1 cellular context compared by ENCODE assay signal in the genomic region with DNA sequence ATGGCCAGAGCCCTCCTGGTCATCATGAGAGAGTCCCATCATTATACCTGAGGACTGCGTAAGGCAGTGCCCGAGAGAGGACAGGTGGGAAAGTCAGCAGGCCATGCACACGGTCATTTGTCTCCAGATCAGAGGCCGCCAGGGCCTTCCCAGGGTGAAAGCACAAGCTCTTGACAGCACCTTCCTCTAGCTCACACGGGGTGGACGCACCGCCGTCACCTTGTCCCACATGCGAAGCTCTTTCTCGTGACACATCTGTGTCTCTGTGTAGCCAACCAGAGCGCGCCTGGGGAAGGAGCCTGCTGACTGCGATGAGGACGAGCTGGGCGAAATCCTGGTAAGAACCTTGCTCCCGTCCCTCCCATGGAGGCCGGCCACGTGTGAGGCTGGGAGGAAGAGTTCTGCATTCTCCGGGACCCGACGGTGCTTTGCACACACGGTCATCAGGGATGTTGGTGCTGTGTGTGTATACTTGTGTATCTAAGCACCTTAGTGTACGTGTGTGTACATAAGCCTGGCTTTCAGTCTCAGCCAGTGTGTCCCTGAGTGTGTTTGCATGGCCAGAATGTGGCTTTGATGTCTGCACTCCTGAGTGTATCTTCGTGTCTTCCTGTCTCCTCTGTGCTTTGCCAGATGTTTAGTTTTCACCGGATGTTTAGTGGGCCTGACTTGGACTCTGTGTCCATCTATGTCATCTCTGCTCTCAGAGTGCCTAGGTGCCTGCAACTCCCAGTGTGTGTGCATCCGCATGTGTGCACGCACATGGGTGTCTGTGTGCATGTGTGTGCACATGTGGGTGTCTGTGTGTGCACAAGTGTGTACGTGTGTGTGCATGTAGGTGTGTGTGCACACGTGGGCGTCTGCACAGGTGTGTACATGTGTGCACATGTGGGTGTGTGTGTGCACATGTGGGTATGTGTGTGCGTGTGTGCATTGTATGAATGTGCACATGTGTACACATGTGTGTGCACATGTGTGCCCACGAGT.
TF ChIP-seq lines count a peak whose summit lies in the region.

No MANE protein-coding gene starts in this region.

TF ChIP-seq in HepG2, 621 proteins besides CTCF, POLR2A, EP300 and RAD21 (continued from another document and continues in another):
- TF ChIP-seq, protein P1, sequence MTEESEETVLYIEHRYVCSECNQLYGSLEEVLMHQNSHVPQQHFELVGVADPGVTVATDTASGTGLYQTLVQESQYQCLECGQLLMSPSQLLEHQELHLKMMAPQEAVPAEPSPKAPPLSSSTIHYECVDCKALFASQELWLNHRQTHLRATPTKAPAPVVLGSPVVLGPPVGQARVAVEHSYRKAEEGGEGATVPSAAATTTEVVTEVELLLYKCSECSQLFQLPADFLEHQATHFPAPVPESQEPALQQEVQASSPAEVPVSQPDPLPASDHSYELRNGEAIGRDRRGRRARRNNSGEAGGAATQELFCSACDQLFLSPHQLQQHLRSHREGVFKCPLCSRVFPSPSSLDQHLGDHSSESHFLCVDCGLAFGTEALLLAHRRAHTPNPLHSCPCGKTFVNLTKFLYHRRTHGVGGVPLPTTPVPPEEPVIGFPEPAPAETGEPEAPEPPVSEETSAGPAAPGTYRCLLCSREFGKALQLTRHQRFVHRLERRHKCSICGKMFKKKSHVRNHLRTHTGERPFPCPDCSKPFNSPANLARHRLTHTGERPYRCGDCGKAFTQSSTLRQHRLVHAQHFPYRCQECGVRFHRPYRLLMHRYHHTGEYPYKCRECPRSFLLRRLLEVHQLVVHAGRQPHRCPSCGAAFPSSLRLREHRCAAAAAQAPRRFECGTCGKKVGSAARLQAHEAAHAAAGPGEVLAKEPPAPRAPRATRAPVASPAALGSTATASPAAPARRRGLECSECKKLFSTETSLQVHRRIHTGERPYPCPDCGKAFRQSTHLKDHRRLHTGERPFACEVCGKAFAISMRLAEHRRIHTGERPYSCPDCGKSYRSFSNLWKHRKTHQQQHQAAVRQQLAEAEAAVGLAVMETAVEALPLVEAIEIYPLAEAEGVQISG (CRISPR knock-in tag; IDR thresholded peaks at IDR 0.05), result peak; percentile 55; the same call in 1 of the 2 replicates
- TF ChIP-seq MED1 (CRISPR knock-in tag; IDR thresholded peaks at IDR 0.05) (peak; percentile 91), ZFP37 (CRISPR knock-in tag; IDR thresholded peaks at IDR 0.05; ENCODE audit: borderline replicate concordance) (peak; percentile 41; the same call in 1 of the 2 replicates), SKI (IDR thresholded peaks at IDR 0.05; ENCODE audit: partially characterized antibody) (peak; percentile 68), CENPX (CRISPR knock-in tag; IDR thresholded peaks at IDR 0.05) (no peak), ARNTL (CRISPR knock-in tag; IDR thresholded peaks at IDR 0.05) (peak; percentile 58), NFE2 (CRISPR knock-in tag; IDR thresholded peaks at IDR 0.05) (no peak), BCL6 (CRISPR knock-in tag; IDR thresholded peaks at IDR 0.05) (0 out of 2 replicates have a peak, but pooled peaks have one; percentile 23), GFI1 (CRISPR knock-in tag; IDR thresholded peaks at IDR 0.05; ENCODE audit: borderline replicate concordance) (peak; percentile 40; the same call in 1 of the 2 replicates), ZSCAN12 (CRISPR knock-in tag; IDR thresholded peaks at IDR 0.05) (no peak), WIZ (CRISPR knock-in tag; IDR thresholded peaks at IDR 0.05) (no peak), ZNF792 (CRISPR knock-in tag; IDR thresholded peaks at IDR 0.05) (peak; percentile 50; the same call in 1 of the 2 replicates), ETV5 (CRISPR knock-in tag; IDR thresholded peaks at IDR 0.05; ENCODE audit: borderline replicate concordance) (peak; percentile 96), REL (CRISPR knock-in tag; conservative IDR thresholded peaks at IDR 0.05) (no peak), CHD2 (IDR thresholded peaks at IDR 0.05; ENCODE audit: low read depth, low read length) (no peak), NR2F1 (CRISPR knock-in tag; IDR thresholded peaks at IDR 0.05) (no peak), ZBTB42 (CRISPR knock-in tag; IDR thresholded peaks at IDR 0.05) (no peak), PHF5A (CRISPR knock-in tag; IDR thresholded peaks at IDR 0.05; ENCODE audit: low read depth, unreplicated experiment) (no peak), GATA4 (IDR thresholded peaks at IDR 0.05; ENCODE audit: borderline replicate concordance, low read depth) (no peak), HDAC6 (IDR thresholded peaks at IDR 0.05; ENCODE audit: low read depth, low read length) (no peak), ZFP82 (CRISPR knock-in tag; IDR thresholded peaks at IDR 0.05; ENCODE audit: borderline replicate concordance) (no peak), ZNF17 (CRISPR knock-in tag; IDR thresholded peaks at IDR 0.05) (no peak), ZNF652 (CRISPR knock-in tag; IDR thresholded peaks at IDR 0.05; ENCODE audit: borderline replicate concordance, low read depth) (0 out of 2 replicates have a peak, but pooled peaks have one; percentile 18), ZNF556 (CRISPR knock-in tag; IDR thresholded peaks at IDR 0.05; ENCODE audit: borderline replicate concordance) (peak; percentile 38; the same call in 1 of the 2 replicates), TCF7 (IDR thresholded peaks at IDR 0.05; ENCODE audit: low read depth) (peak; percentile 90), HOXD1 (CRISPR knock-in tag; IDR thresholded peaks at IDR 0.05) (no peak), KDM4B (CRISPR knock-in tag; IDR thresholded peaks at IDR 0.05) (no peak), ZKSCAN1 (IDR thresholded peaks at IDR 0.05; ENCODE audit: low read length) (0 out of 2 replicates have a peak, but pooled peaks have one; percentile 43)
- TF ChIP-seq, protein P2, sequence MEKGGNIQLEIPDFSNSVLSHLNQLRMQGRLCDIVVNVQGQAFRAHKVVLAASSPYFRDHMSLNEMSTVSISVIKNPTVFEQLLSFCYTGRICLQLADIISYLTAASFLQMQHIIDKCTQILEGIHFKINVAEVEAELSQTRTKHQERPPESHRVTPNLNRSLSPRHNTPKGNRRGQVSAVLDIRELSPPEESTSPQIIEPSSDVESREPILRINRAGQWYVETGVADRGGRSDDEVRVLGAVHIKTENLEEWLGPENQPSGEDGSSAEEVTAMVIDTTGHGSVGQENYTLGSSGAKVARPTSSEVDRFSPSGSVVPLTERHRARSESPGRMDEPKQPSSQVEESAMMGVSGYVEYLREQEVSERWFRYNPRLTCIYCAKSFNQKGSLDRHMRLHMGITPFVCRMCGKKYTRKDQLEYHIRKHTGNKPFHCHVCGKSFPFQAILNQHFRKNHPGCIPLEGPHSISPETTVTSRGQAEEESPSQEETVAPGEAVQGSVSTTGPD (CRISPR knock-in tag; IDR thresholded peaks at IDR 0.05), result no peak
- TF ChIP-seq, protein P3, sequence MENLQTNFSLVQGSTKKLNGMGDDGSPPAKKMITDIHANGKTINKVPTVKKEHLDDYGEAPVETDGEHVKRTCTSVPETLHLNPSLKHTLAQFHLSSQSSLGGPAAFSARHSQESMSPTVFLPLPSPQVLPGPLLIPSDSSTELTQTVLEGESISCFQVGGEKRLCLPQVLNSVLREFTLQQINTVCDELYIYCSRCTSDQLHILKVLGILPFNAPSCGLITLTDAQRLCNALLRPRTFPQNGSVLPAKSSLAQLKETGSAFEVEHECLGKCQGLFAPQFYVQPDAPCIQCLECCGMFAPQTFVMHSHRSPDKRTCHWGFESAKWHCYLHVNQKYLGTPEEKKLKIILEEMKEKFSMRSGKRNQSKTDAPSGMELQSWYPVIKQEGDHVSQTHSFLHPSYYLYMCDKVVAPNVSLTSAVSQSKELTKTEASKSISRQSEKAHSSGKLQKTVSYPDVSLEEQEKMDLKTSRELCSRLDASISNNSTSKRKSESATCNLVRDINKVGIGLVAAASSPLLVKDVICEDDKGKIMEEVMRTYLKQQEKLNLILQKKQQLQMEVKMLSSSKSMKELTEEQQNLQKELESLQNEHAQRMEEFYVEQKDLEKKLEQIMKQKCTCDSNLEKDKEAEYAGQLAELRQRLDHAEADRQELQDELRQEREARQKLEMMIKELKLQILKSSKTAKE (CRISPR knock-in tag; IDR thresholded peaks at IDR 0.05; ENCODE audit: borderline replicate concordance), result peak; percentile 87; the same call in 1 of the 2 replicates
- TF ChIP-seq, protein P4, sequence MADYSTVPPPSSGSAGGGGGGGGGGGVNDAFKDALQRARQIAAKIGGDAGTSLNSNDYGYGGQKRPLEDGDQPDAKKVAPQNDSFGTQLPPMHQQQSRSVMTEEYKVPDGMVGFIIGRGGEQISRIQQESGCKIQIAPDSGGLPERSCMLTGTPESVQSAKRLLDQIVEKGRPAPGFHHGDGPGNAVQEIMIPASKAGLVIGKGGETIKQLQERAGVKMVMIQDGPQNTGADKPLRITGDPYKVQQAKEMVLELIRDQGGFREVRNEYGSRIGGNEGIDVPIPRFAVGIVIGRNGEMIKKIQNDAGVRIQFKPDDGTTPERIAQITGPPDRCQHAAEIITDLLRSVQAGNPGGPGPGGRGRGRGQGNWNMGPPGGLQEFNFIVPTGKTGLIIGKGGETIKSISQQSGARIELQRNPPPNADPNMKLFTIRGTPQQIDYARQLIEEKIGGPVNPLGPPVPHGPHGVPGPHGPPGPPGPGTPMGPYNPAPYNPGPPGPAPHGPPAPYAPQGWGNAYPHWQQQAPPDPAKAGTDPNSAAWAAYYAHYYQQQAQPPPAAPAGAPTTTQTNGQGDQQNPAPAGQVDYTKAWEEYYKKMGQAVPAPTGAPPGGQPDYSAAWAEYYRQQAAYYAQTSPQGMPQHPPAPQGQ (CRISPR knock-in tag; IDR thresholded peaks at IDR 0.05; ENCODE audit: borderline replicate concordance), result no peak
- TF ChIP-seq, protein P5, sequence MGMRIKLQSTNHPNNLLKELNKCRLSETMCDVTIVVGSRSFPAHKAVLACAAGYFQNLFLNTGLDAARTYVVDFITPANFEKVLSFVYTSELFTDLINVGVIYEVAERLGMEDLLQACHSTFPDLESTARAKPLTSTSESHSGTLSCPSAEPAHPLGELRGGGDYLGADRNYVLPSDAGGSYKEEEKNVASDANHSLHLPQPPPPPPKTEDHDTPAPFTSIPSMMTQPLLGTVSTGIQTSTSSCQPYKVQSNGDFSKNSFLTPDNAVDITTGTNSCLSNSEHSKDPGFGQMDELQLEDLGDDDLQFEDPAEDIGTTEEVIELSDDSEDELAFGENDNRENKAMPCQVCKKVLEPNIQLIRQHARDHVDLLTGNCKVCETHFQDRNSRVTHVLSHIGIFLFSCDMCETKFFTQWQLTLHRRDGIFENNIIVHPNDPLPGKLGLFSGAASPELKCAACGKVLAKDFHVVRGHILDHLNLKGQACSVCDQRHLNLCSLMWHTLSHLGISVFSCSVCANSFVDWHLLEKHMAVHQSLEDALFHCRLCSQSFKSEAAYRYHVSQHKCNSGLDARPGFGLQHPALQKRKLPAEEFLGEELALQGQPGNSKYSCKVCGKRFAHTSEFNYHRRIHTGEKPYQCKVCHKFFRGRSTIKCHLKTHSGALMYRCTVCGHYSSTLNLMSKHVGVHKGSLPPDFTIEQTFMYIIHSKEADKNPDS (CRISPR knock-in tag; IDR thresholded peaks at IDR 0.05), result no peak
- TF ChIP-seq, protein P6, sequence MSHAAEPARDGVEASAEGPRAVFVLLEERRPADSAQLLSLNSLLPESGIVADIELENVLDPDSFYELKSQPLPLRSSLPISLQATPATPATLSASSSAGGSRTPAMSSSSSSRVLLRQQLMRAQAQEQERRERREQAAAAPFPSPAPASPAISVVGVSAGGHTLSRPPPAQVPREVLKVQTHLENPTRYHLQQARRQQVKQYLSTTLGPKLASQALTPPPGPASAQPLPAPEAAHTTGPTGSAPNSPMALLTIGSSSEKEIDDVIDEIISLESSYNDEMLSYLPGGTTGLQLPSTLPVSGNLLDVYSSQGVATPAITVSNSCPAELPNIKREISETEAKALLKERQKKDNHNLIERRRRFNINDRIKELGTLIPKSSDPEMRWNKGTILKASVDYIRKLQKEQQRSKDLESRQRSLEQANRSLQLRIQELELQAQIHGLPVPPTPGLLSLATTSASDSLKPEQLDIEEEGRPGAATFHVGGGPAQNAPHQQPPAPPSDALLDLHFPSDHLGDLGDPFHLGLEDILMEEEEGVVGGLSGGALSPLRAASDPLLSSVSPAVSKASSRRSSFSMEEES (CRISPR knock-in tag; IDR thresholded peaks at IDR 0.05), result no peak
- TF ChIP-seq, protein P7, sequence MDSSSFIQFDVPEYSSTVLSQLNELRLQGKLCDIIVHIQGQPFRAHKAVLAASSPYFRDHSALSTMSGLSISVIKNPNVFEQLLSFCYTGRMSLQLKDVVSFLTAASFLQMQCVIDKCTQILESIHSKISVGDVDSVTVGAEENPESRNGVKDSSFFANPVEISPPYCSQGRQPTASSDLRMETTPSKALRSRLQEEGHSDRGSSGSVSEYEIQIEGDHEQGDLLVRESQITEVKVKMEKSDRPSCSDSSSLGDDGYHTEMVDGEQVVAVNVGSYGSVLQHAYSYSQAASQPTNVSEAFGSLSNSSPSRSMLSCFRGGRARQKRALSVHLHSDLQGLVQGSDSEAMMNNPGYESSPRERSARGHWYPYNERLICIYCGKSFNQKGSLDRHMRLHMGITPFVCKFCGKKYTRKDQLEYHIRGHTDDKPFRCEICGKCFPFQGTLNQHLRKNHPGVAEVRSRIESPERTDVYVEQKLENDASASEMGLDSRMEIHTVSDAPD (CRISPR knock-in tag; IDR thresholded peaks at IDR 0.05), result no peak
- TF ChIP-seq, protein P8, sequence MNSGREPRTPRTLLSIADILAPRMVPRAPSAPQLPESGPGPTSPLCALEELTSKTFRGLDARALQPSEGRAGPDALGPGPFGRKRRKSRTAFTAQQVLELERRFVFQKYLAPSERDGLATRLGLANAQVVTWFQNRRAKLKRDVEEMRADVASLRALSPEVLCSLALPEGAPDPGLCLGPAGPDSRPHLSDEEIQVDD (CRISPR knock-in tag; IDR thresholded peaks at IDR 0.05; ENCODE audit: borderline replicate concordance), result no peak
- TF ChIP-seq, protein P9, sequence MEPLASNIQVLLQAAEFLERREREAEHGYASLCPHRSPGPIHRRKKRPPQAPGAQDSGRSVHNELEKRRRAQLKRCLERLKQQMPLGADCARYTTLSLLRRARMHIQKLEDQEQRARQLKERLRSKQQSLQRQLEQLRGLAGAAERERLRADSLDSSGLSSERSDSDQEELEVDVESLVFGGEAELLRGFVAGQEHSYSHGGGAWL (CRISPR knock-in tag; IDR thresholded peaks at IDR 0.05), result 0 out of 2 replicates have a peak, but pooled peaks have one; percentile 20
- TF ChIP-seq, protein P10, sequence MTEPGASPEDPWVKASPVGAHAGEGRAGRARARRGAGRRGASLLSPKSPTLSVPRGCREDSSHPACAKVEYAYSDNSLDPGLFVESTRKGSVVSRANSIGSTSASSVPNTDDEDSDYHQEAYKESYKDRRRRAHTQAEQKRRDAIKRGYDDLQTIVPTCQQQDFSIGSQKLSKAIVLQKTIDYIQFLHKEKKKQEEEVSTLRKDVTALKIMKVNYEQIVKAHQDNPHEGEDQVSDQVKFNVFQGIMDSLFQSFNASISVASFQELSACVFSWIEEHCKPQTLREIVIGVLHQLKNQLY (CRISPR knock-in tag; IDR thresholded peaks at IDR 0.05), result 0 out of 2 replicates have a peak, but pooled peaks have one; percentile 20
- TF ChIP-seq, protein P11, sequence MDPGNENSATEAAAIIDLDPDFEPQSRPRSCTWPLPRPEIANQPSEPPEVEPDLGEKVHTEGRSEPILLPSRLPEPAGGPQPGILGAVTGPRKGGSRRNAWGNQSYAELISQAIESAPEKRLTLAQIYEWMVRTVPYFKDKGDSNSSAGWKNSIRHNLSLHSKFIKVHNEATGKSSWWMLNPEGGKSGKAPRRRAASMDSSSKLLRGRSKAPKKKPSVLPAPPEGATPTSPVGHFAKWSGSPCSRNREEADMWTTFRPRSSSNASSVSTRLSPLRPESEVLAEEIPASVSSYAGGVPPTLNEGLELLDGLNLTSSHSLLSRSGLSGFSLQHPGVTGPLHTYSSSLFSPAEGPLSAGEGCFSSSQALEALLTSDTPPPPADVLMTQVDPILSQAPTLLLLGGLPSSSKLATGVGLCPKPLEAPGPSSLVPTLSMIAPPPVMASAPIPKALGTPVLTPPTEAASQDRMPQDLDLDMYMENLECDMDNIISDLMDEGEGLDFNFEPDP (CRISPR knock-in tag; conservative IDR thresholded peaks at IDR 0.05), result no peak
